Comparison of ENCODE assay signal across 9 cellular contexts in genomic region chr6:15365273-15365687, GRCh38.
DNase-seq lines count a peak whose midpoint lies in the region; ATAC-seq and TF ChIP-seq lines count a peak whose summit lies in the region.
"Had no signal": no experiment of that assay in that cellular context is flagged by ENCODE, and none has a peak within 500 bp of the region (broad histone marks: within the 10 kb centered on the region; RNA-seq: fewer than 3 reads in every experiment).

No MANE protein-coding gene starts in this region.

- peaks cover 11% of the 10 kb centered on the region for H3K79me2 ChIP-seq in fibroblast of lung (ENCODE audit: control insufficient read depth, insufficient read depth, low read length)

- DNase-seq in activated T-cell treated with anti-CD3 and anti-CD28 coated beads for 1 hour (ENCODE audit: low read depth), result peak; percentile 36
- no peak for DNase-seq in activated T-cell treated with anti-CD3 and anti-CD28 coated beads for 4 hours
- DNase-seq in NCI-H526 treated with DMSO at 0.1 percent for 48 hours (lab: John Stamatoyannopoulos, UW), result peak; percentile 48
- peak; percentile 54 for DNase-seq in activated T-cell treated with anti-CD3 and anti-CD28 coated beads, Interleukin-2, amount 50 U/mL, for 1 hour
- DNase-seq in fibroblast of lung (ENCODE audit: low read depth in 2 of 2), result peak; percentile 82 to 86
- peak; percentile 51 to 62 for DNase-seq in tibial nerve (ENCODE audit: low spot score in 2 of 2)

- TF ChIP-seq EP300 in tibial nerve (IDR thresholded peaks at IDR 0.05), result peak in 1 of 2 donors; percentile 40

- peak overlapping the region; percentile 9 to 53 (median 13) for H3K4me3 Mint-ChIP-seq in nephron

- H3K4me3 ChIP-seq in fibroblast of lung (replicated peaks in 1 of 4; ENCODE audit: control extremely low read depth in 1 of 4, insufficient read depth in 1 of 4, low read depth in 3 of 4, low read length in 4 of 4), result peak overlapping the region in 1 of 4 experiments; percentile 21
- no peak overlapping the region for H3K4me3 ChIP-seq in tibial nerve

- H3K9me3 Mint-ChIP-seq in nephron, result no peaks in the 10 kb centered on the region
- H3K9me3 Mint-ChIP-seq: CD8-positive, alpha-beta memory T cell had no signal

- peaks cover 4% of the 10 kb centered on the region for H4K20me1 ChIP-seq in fibroblast of lung (ENCODE audit: control insufficient read depth, extremely low read depth, insufficient read depth, low read length)

- no peak for TF ChIP-seq POLR2A in tibial nerve (IDR thresholded peaks at IDR 0.05)

- H3K27ac Mint-ChIP-seq in nephron, result peak overlapping the region; percentile 33 to 67 (median 61)

- 8 to 10% methylated on average over 13 of the region's 13 CpGs for WGBS in tibial nerve, 2 donors

- peak overlapping the region; percentile 57 for H3K4me2 ChIP-seq in fibroblast of lung (ENCODE audit: extremely low read depth, insufficient read depth, low read length)

- no peak for ATAC-seq in GM19397 (IDR thresholded peaks at IDR 0.05; ENCODE audit: unreplicated experiment)

- H3K27ac ChIP-seq in fibroblast of lung (ENCODE audit: insufficient read depth, low read length) (no peak overlapping the region), tibial nerve (peak overlapping the region in 1 of 4 donors; percentile 38)

- H3K4me1 ChIP-seq in fibroblast of lung (ENCODE audit: control insufficient read depth, extremely low read depth, insufficient read depth, low read length) (peaks cover 6% of the 10 kb centered on the region), tibial nerve (peaks cover 0 to 49% (median 28%) of the 10 kb centered on the region in 4 donors)

- H3K36me3 ChIP-seq in fibroblast of lung (ENCODE audit: control insufficient read depth, insufficient read depth, low read length), result no peaks in the 10 kb centered on the region
- no peaks in the 10 kb centered on the region for H3K36me3 ChIP-seq in tibial nerve

- peaks cover 4% of the 10 kb centered on the region for H3K36me3 Mint-ChIP-seq in nephron (ENCODE audit: low read depth)

- H3K4me1 Mint-ChIP-seq in nephron, result peaks cover 26% of the 10 kb centered on the region

- H3K27me3 Mint-ChIP-seq in nephron (ENCODE audit: low read depth), result peaks cover 4% of the 10 kb centered on the region
- H3K27me3 Mint-ChIP-seq: CD8-positive, alpha-beta memory T cell had no signal

- TF ChIP-seq CTCF in fibroblast of lung (conservative IDR thresholded peaks at IDR 0.05 in 1 of 2, IDR thresholded peaks at IDR 0.05 in 1 of 2; ENCODE audit: low read depth in 1 of 2, low read length in 2 of 2), result no peak
- no peak for TF ChIP-seq CTCF in nephron (IDR thresholded peaks at IDR 0.05; ENCODE audit: unreplicated experiment in 3 of 3)
- no peak for TF ChIP-seq CTCF in tibial nerve (IDR thresholded peaks at IDR 0.05)

- H2AFZ ChIP-seq in fibroblast of lung (ENCODE audit: low read length), result no peak overlapping the region

- H3K9me3 ChIP-seq in fibroblast of lung (ENCODE audit: control insufficient read depth, insufficient read depth, low read depth, low read length), result no peaks in the 10 kb centered on the region
- no peaks in the 10 kb centered on the region for H3K9me3 ChIP-seq in tibial nerve

- H3K27me3 ChIP-seq in fibroblast of lung (ENCODE audit: control insufficient read depth, insufficient read depth, low read length) (no peaks in the 10 kb centered on the region), tibial nerve (no peaks in the 10 kb centered on the region)

- no peak overlapping the region for H3K9ac ChIP-seq in fibroblast of lung (ENCODE audit: insufficient read depth, low read length)
